ENCODE assay signal across 21 cellular contexts in the genomic region with DNA sequence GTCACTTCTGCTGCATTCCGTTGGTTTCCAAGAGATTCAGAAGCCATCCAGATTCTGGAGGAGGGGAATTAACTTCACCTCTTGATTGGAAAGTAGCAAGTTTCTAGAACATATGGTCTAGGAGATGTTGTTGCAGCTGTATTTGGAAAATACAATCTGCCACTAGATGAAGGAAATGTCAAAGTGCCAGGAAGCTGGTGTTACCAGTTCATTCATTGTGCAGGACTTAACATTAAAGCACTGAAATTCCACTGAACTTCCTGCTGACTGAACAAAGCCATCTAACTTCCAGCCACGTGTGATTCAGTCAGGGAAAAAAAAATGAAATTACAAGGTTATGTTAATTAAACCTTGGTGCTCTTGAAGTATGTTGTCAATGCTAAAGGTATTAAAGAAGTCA.
A peak's percentile ranks its signal among the peaks of the same experiment; 100 is the strongest.
DNase-seq lines count a peak whose midpoint lies in the region; FAIRE-seq and TF ChIP-seq lines count a peak whose summit lies in the region.
"Had no signal": no experiment of that assay in that cellular context is flagged by ENCODE, and none has a peak within 500 bp of the region (broad histone marks: within the 10 kb centered on the region; RNA-seq: fewer than 3 reads in every experiment).

No MANE protein-coding gene starts in this region.

- no peaks in the 10 kb centered on the region for H3K79me2 ChIP-seq in endothelial cell of umbilical vein (ENCODE audit: control insufficient read depth, insufficient read depth, low read length)

- H3K9me3 ChIP-seq in endothelial cell of umbilical vein (replicated peaks; ENCODE audit: control insufficient read depth, insufficient read depth, low read length) (no peaks in the 10 kb centered on the region), skeletal muscle tissue (ENCODE audit: control insufficient read depth in 3 of 3, low read length in 3 of 3) (peaks cover 0 to 4% (median 0%) of the 10 kb centered on the region in 3 donors)

- CTCF ChIA-PET in endothelial cell of umbilical vein (lab: Charles Lee): interaction anchor here (0.6 to 1.1 kb wide), 3 partner anchors 8 to 514 kb away, joined by 3 to 5 read pairs (median 3); no protein-coding TSS in a partner anchor

- no peaks in the 10 kb centered on the region for H3K36me3 ChIP-seq in endothelial cell of umbilical vein (ENCODE audit: control insufficient read depth in 2 of 2, extremely low read depth in 1 of 2, insufficient read depth in 2 of 2, low read length in 2 of 2)
- no peaks in the 10 kb centered on the region for H3K36me3 ChIP-seq in skeletal muscle tissue (ENCODE audit: control insufficient read depth in 3 of 3, insufficient read depth in 3 of 3, low read length in 3 of 3)
- H3K36me3 ChIP-seq in brain microvascular endothelial cell (replicated peaks): no peaks in the 10 kb centered on the region
- H3K36me3 ChIP-seq: SJCRH30 had no signal

- TF ChIP-seq CTCF in endothelial cell of umbilical vein (IDR thresholded peaks at IDR 0.05; ENCODE audit: extremely low read depth in 1 of 2, insufficient read depth in 1 of 2, low read depth in 1 of 2, low read length in 2 of 2) (no peak), brain microvascular endothelial cell (IDR thresholded peaks at IDR 0.05; ENCODE audit: low read depth, low read length, missing control alignments) (no peak)

- no peaks in the 10 kb centered on the region for H3K9me1 ChIP-seq in endothelial cell of umbilical vein (replicated peaks; ENCODE audit: control insufficient read depth, extremely low read depth, insufficient read depth, low read length)

- H3K9ac ChIP-seq in endothelial cell of umbilical vein (replicated peaks; ENCODE audit: extremely low read depth, insufficient read depth, low read length): peak overlapping the region; percentile 62
- no peak overlapping the region for H3K9ac ChIP-seq in skeletal muscle tissue (ENCODE audit: low read depth in 1 of 3, low read length in 3 of 3)
- H3K9ac ChIP-seq: GM23248 had no signal

- no peaks in the 10 kb centered on the region for H4K20me1 ChIP-seq in endothelial cell of umbilical vein (replicated peaks; ENCODE audit: control insufficient read depth, extremely low read depth, insufficient read depth, low read length)

- intact Hi-C loops in endothelial cell of umbilical vein (cut with micrococcal nuclease): loop anchor here (1.0 to 10.0 kb wide), 8 partner anchors 43 to 818 kb away; no protein-coding TSS in a partner anchor

- dilution Hi-C loops in endothelial cell of umbilical vein (cut with MboI; ENCODE audit: extremely low pct_ligation_motif_present, low sequenced_read_pairs): no loop called here

- BruUV-seq in endothelial cell of umbilical vein (replicated peaks; lab: Mats Ljungman, UMichigan): TSS peak; percentile 74

- POLR2A ChIA-PET in endothelial cell of umbilical vein (lab: Charles Lee): no interaction called here

- peak; percentile 95 for FAIRE-seq in endothelial cell of umbilical vein (lab: Jason Lieb, UNC)
- FAIRE-seq: GM18507, HTR-8/SVneo, K562 had no signal

- peaks cover 18% of the 10 kb centered on the region for H3K4me1 ChIP-seq in endothelial cell of umbilical vein (ENCODE audit: control insufficient read depth, extremely low read depth, insufficient read depth, low read length)
- H3K4me1 ChIP-seq in skeletal muscle tissue (ENCODE audit: control insufficient read depth in 3 of 3, insufficient read depth in 3 of 3, low read length in 3 of 3): no peaks in the 10 kb centered on the region

- TF ChIP-seq POLR2A in endothelial cell of umbilical vein (IDR thresholded peaks at IDR 0.05; ENCODE audit: low read depth, low read length): no peak

- H3K27me3 ChIP-seq in endothelial cell of umbilical vein (ENCODE audit: control insufficient read depth in 2 of 2, insufficient read depth in 2 of 2, low read length in 2 of 2): no peaks in the 10 kb centered on the region
- no peaks in the 10 kb centered on the region for H3K27me3 ChIP-seq in skeletal muscle tissue (ENCODE audit: control insufficient read depth in 3 of 3, insufficient read depth in 3 of 3, low read length in 3 of 3)
- H3K27me3 ChIP-seq in brain microvascular endothelial cell (replicated peaks): no peaks in the 10 kb centered on the region
- H3K27me3 ChIP-seq: SJCRH30 had no signal

- H2AFZ ChIP-seq in endothelial cell of umbilical vein (ENCODE audit: low read depth, low read length): peak overlapping the region; percentile 75
- H2AFZ ChIP-seq: GM23248, PC-9 had no signal

- peak; percentile 5 for DNase-seq in DMS 273 treated with DMSO at 0.1 percent for 48 hours (lab: John Stamatoyannopoulos, UW)
- DNase-seq in endothelial cell of umbilical vein (ENCODE audit: low read depth, low spot score): peak; percentile 95
- DNase-seq in lung microvascular endothelial cell (ENCODE audit: low read depth in 2 of 2): peak; percentile 58 to 83
- DNase-seq in brain microvascular endothelial cell: no peak
- no peak for DNase-seq in nucleus accumbens (lab: John Stamatoyannopoulos, UW)
- no peak for DNase-seq in NCI-H146 (lab: John Stamatoyannopoulos, UW)
- DNase-seq: Calu3, GM23248, Kasumi-1, NCI-H1092 treated with DMSO at 0.1 percent for 48 hours, NCI-H1436, NCI-H187 treated with DMSO at 0.1 percent for 48 hours, NCI-H446, NCI-H524 treated with DMSO at 0.1 percent for 48 hours, NCI-H82, PC-9, SJCRH30 had no signal

- peak overlapping the region; percentile 51 for H3K4me2 ChIP-seq in endothelial cell of umbilical vein (ENCODE audit: insufficient read depth, low read length)
- H3K4me2 ChIP-seq: PC-9 had no signal

- H3K4me3 ChIP-seq in endothelial cell of umbilical vein (replicated peaks in 1 of 3; ENCODE audit: insufficient read depth in 1 of 3, low read depth in 1 of 3, low read length in 3 of 3) (no peak overlapping the region), skeletal muscle tissue (ENCODE audit: low read length in 3 of 3) (no peak overlapping the region), brain microvascular endothelial cell (ENCODE audit: low read depth, low read length) (no peak overlapping the region)
- H3K4me3 ChIP-seq: GM23248, K562, PC-9, SJCRH30 had no signal

- in situ Hi-C loops in brain microvascular endothelial cell (cut with HindIII; ENCODE audit: low pct_ligation_motif_present, low sequenced_read_pairs): no loop called here

- H3K27ac ChIP-seq in endothelial cell of umbilical vein (ENCODE audit: insufficient read depth, low read depth, low read length): peak overlapping the region; percentile 87
- peak overlapping the region; percentile 38 for H3K27ac ChIP-seq in skeletal muscle tissue (ENCODE audit: low read depth, low read length)
- H3K27ac ChIP-seq in brain microvascular endothelial cell: no peak overlapping the region
- H3K27ac ChIP-seq: GM23248, PC-9, SJCRH30 had no signal

TF ChIP-seq in endothelial cell of umbilical vein, 7 proteins besides CTCF, POLR2A, EP300 and RAD21:
- peak; percentile 80 for TF ChIP-seq POLR2AphosphoS5 (IDR thresholded peaks at IDR 0.05; ENCODE audit: insufficient read depth, low read depth, low read length)
- peak; percentile 54 for TF ChIP-seq MYC (IDR thresholded peaks at IDR 0.05; ENCODE audit: low read depth, low read length)
- peak; percentile 65 for TF ChIP-seq MAX (IDR thresholded peaks at IDR 0.05; ENCODE audit: insufficient read depth, insufficient read length)
- TF ChIP-seq EZH2 (IDR thresholded peaks at IDR 0.05; ENCODE audit: borderline replicate concordance, low read depth, low read length, severe bottlenecking): no peak
- TF ChIP-seq GATA2 (IDR thresholded peaks at IDR 0.05; ENCODE audit: insufficient read depth, insufficient read length, low read depth, low read length): peak; percentile 51
- TF ChIP-seq JUN (IDR thresholded peaks at IDR 0.05; ENCODE audit: borderline replicate concordance, insufficient read depth, insufficient read length, low read depth): peak; percentile 58
- peak; percentile 33 for TF ChIP-seq FOS (IDR thresholded peaks at IDR 0.05; ENCODE audit: borderline replicate concordance, insufficient read depth, low read length)

Comparison
In these comparisons a context has a peak if more than half of its experiments do, and no peak if none do; other contexts are left out.
1. DNase-seq: peak in DMS 273 treated with DMSO at 0.1 percent for 48 hours (single experiment), endothelial cell of umbilical vein (single experiment) and lung microvascular endothelial cell (2 of 2); none in brain microvascular endothelial cell (single experiment), nucleus accumbens (0 of 56) and NCI-H146 (single experiment).